10 cellular contexts compared by ENCODE assay signal in genomic region chr5:76326559-76327351, GRCh38.
DNase-seq lines count a peak whose midpoint lies in the region; ATAC-seq and TF ChIP-seq lines count a peak whose summit lies in the region.
"Had no signal": no experiment of that assay in that cellular context is flagged by ENCODE, and none has a peak within 500 bp of the region (broad histone marks: within the 10 kb centered on the region; RNA-seq: fewer than 3 reads in every experiment).

No MANE protein-coding gene starts in this region.

- H3K36me3 ChIP-seq in iPS-20b (ENCODE audit: insufficient read depth, low read depth, low read length): no peaks in the 10 kb centered on the region
- no peaks in the 10 kb centered on the region for H3K36me3 ChIP-seq in smooth muscle cell (ENCODE audit: low read depth)

- H3K4me1 Mint-ChIP-seq in T-helper 17 cell: peaks cover 52% of the 10 kb centered on the region

- peaks cover 3% of the 10 kb centered on the region for H3F3A ChIP-seq in smooth muscle cell (ENCODE audit: low read depth)

- H2AFZ ChIP-seq in smooth muscle cell (ENCODE audit: low read depth): peak overlapping the region; percentile 50

- 21% methylated on average over 12 of the region's 12 CpGs for WGBS in smooth muscle cell (ENCODE audit: low lambda C conversion rate)

- no peaks in the 10 kb centered on the region for H3K36me3 Mint-ChIP-seq in T-helper 17 cell (ENCODE audit: low read depth)

- H3K9ac ChIP-seq in iPS-20b (ENCODE audit: low read depth, low read length): no peak overlapping the region
- no peak overlapping the region for H3K9ac ChIP-seq in smooth muscle cell (ENCODE audit: low read depth)

- H3K4me2 ChIP-seq in smooth muscle cell: peak overlapping the region; percentile 39

- H3K27ac Mint-ChIP-seq in T-helper 17 cell: peak overlapping the region; percentile 94

- DNase-seq in NCI-H748 (lab: John Stamatoyannopoulos, UW; ENCODE audit: unreplicated experiment): peak; percentile 24
- no peak for DNase-seq in NCI-H748 treated with DMSO at 0.1 percent for 48 hours (lab: John Stamatoyannopoulos, UW)
- no peak for DNase-seq in T-helper 17 cell
- DNase-seq in smooth muscle cell (lab: John Stamatoyannopoulos, UW; ENCODE audit: unreplicated experiment): no peak
- DNase-seq in effector CD8-positive, alpha-beta T cell (lab: John Stamatoyannopoulos, UW): no peak
- DNase-seq: posterior cingulate gyrus, T-helper 9 cell had no signal

- no peak for TF ChIP-seq CTCF in smooth muscle cell (IDR thresholded peaks at IDR 0.05; ENCODE audit: borderline replicate concordance, insufficient read depth, poor library complexity, severe bottlenecking)

- H3K27ac ChIP-seq in iPS-20b (ENCODE audit: low read length) (no peak overlapping the region), smooth muscle cell (ENCODE audit: low read depth) (no peak overlapping the region)

- ATAC-seq in T-helper 17 cell (peak; percentile 10), GM21825 (IDR thresholded peaks at IDR 0.05; ENCODE audit: unreplicated experiment) (no peak), GM18868 (IDR thresholded peaks at IDR 0.05; ENCODE audit: unreplicated experiment) (no peak)

- no peaks in the 10 kb centered on the region for H4K20me1 ChIP-seq in smooth muscle cell (ENCODE audit: low read depth)

- H3K9me3 ChIP-seq in T-helper 17 cell (ENCODE audit: control insufficient read depth, low read length, poor library complexity, severe bottlenecking) (no peaks in the 10 kb centered on the region), iPS-20b (ENCODE audit: insufficient read depth, low read depth, low read length) (no peaks in the 10 kb centered on the region), smooth muscle cell (replicated peaks; ENCODE audit: low read depth) (no peaks in the 10 kb centered on the region)

- H3K27me3 ChIP-seq in iPS-20b (ENCODE audit: insufficient read depth, low read length): peaks cover 6% of the 10 kb centered on the region; the same call in 1 of the 2 replicates
- H3K27me3 ChIP-seq in smooth muscle cell (ENCODE audit: low read depth): no peaks in the 10 kb centered on the region

- no peaks in the 10 kb centered on the region for H3K27me3 Mint-ChIP-seq in T-helper 17 cell

- H3K4me3 ChIP-seq in iPS-20b (ENCODE audit: low read length): peak overlapping the region; percentile 61; the same call in 1 of the 2 replicates
- H3K4me3 ChIP-seq in smooth muscle cell: no peak overlapping the region

- peak overlapping the region; percentile 63 for H3K4me3 Mint-ChIP-seq in T-helper 17 cell

- no peaks in the 10 kb centered on the region for H3K79me2 ChIP-seq in smooth muscle cell (ENCODE audit: low read depth)

- H3K4me1 ChIP-seq in iPS-20b (ENCODE audit: insufficient read depth, low read length) (peaks cover 40% of the 10 kb centered on the region), smooth muscle cell (ENCODE audit: low read depth) (peaks cover 37% of the 10 kb centered on the region)
